In the genomic region with DNA sequence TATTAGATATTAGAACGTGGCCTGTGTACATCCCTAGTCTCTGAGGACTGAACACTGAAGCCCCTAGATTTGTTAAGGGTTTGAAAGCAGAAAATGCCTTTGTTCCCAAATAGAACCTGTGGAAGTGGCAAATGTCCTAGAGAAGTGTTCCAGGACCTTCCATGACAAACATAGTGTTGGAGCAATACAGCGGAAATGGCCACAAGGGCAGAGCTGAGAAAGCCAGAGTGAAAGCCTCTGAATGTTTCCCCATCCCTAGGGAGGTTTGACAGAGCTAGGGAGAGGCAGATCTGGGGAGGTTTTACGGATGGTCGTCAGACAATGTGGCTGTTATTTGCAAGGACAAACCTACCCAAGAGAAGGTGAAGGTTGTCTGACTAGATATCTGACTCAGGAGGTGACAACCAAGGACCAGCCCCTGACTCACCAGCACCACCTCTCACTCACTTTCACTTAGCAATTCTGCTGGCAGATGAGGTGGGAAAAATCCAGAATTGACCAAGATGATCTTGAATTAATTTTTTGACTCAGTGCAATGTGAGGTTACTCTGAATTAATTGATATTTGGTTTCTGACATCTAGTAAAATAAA, we compare ENCODE assay signal across 3 cellular contexts.
TF ChIP-seq lines count a peak whose summit lies in the region.

No MANE protein-coding gene starts in this region.

TF ChIP-seq in SK-N-SH, 30 proteins besides CTCF, POLR2A, EP300 and RAD21 (continued from another document):
- TF ChIP-seq, protein P1, sequence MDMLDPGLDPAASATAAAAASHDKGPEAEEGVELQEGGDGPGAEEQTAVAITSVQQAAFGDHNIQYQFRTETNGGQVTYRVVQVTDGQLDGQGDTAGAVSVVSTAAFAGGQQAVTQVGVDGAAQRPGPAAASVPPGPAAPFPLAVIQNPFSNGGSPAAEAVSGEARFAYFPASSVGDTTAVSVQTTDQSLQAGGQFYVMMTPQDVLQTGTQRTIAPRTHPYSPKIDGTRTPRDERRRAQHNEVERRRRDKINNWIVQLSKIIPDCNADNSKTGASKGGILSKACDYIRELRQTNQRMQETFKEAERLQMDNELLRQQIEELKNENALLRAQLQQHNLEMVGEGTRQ (IDR thresholded peaks at IDR 0.05; ENCODE audit: borderline replicate concordance, low read depth, low read length), result no peak

TF ChIP-seq in SK-N-SH treated with all-trans-retinoic acid at 6 μM for 48 hours, 23 proteins besides CTCF, POLR2A, EP300 and RAD21 (continued from another document):
- TF ChIP-seq, protein P2, sequence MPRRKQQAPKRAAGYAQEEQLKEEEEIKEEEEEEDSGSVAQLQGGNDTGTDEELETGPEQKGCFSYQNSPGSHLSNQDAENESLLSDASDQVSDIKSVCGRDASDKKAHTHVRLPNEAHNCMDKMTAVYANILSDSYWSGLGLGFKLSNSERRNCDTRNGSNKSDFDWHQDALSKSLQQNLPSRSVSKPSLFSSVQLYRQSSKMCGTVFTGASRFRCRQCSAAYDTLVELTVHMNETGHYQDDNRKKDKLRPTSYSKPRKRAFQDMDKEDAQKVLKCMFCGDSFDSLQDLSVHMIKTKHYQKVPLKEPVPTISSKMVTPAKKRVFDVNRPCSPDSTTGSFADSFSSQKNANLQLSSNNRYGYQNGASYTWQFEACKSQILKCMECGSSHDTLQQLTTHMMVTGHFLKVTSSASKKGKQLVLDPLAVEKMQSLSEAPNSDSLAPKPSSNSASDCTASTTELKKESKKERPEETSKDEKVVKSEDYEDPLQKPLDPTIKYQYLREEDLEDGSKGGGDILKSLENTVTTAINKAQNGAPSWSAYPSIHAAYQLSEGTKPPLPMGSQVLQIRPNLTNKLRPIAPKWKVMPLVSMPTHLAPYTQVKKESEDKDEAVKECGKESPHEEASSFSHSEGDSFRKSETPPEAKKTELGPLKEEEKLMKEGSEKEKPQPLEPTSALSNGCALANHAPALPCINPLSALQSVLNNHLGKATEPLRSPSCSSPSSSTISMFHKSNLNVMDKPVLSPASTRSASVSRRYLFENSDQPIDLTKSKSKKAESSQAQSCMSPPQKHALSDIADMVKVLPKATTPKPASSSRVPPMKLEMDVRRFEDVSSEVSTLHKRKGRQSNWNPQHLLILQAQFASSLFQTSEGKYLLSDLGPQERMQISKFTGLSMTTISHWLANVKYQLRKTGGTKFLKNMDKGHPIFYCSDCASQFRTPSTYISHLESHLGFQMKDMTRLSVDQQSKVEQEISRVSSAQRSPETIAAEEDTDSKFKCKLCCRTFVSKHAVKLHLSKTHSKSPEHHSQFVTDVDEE (CRISPR knock-in tag; IDR thresholded peaks at IDR 0.05), result no peak
- TF ChIP-seq RARB (CRISPR knock-in tag; IDR thresholded peaks at IDR 0.05) (no peak), ISL1 (CRISPR knock-in tag; IDR thresholded peaks at IDR 0.05) (no peak), SNAI2 (CRISPR knock-in tag; IDR thresholded peaks at IDR 0.05) (no peak)

TF ChIP-seq in GM23338, 12 proteins besides CTCF, POLR2A, EP300 and RAD21 (continued from another document):
- TF ChIP-seq, protein P3, sequence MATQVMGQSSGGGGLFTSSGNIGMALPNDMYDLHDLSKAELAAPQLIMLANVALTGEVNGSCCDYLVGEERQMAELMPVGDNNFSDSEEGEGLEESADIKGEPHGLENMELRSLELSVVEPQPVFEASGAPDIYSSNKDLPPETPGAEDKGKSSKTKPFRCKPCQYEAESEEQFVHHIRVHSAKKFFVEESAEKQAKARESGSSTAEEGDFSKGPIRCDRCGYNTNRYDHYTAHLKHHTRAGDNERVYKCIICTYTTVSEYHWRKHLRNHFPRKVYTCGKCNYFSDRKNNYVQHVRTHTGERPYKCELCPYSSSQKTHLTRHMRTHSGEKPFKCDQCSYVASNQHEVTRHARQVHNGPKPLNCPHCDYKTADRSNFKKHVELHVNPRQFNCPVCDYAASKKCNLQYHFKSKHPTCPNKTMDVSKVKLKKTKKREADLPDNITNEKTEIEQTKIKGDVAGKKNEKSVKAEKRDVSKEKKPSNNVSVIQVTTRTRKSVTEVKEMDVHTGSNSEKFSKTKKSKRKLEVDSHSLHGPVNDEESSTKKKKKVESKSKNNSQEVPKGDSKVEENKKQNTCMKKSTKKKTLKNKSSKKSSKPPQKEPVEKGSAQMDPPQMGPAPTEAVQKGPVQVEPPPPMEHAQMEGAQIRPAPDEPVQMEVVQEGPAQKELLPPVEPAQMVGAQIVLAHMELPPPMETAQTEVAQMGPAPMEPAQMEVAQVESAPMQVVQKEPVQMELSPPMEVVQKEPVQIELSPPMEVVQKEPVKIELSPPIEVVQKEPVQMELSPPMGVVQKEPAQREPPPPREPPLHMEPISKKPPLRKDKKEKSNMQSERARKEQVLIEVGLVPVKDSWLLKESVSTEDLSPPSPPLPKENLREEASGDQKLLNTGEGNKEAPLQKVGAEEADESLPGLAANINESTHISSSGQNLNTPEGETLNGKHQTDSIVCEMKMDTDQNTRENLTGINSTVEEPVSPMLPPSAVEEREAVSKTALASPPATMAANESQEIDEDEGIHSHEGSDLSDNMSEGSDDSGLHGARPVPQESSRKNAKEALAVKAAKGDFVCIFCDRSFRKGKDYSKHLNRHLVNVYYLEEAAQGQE (IDR thresholded peaks at IDR 0.05; ENCODE audit: unreplicated experiment), result no peak
